ENCODE assay signal across 31 cellular contexts in the genomic region with DNA sequence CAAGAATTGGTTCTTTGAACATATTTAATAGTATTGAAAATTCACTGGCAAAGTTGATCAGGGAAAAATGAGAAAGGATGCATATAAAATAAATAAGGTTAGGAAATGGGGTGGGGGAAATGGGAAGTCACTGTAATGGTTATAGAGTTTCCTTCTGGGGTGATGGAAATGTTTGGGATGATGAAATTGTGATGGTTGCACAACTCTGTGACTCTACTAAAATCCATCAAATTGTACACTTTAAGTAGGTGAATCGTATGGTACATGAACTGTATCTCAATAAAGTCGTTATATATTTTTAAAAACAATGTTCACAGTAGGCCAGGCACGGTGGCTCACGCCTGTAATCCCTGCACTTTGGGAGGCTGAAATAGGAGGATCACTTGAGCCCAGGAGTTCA. TPM values are rescaled to one million over a fixed set of nuclear protein-coding genes. Genes with fewer than 3 reads are reported as not detected.
"Had no signal": no experiment of that assay in that cellular context is flagged by ENCODE, and none has a peak within 500 bp of the region (broad histone marks: within the 10 kb centered on the region; RNA-seq: fewer than 3 reads in every experiment).

No MANE protein-coding gene starts in this region.

- ATAC-seq: activated CD8-positive, alpha-beta T cell treated with anti-CD3 and anti-CD28 coated beads for 36 hours; activated naive CD4-positive, alpha-beta T cell treated with anti-CD3 and anti-CD28 coated beads, Interleukin-2, amount 50 U/mL, for 72 hours; activated T-cell treated with anti-CD3 and anti-CD28 coated beads, Interleukin-2, amount 50 U/mL, for 4 hours; body of pancreas had no signal

- H3K27me3 ChIP-seq: adrenal gland, body of pancreas, MG63 had no signal

- H3K4me1 ChIP-seq: body of pancreas had no signal

- DNase-seq: activated CD4-positive, alpha-beta T cell treated with anti-CD3 and anti-CD28 coated beads, Interleukin-2, amount 10 ng/mL, durations not matched to agents 24 days and 14 days; activated CD4-positive, alpha-beta T cell treated with anti-CD3 and anti-CD28 coated beads, Interleukin-2, amount 50 U/mL, for 4 hours; activated CD8-positive, alpha-beta memory T cell treated with anti-CD3 and anti-CD28 coated beads, Interleukin-2, amount 50 U/mL, for 4 hours; activated CD8-positive, alpha-beta T cell treated with anti-CD3 and anti-CD28 coated beads for 36 hours; activated gamma-delta T cell treated with Interleukin-2 at 50 U/mL for 16 hours; activated naive CD4-positive, alpha-beta T cell treated with anti-CD3 and anti-CD28 coated beads for 36 hours; activated T-cell treated with anti-CD3 and anti-CD28 coated beads for 4 hours; activated T-cell treated with anti-CD3 and anti-CD28 coated beads, Interleukin-2, amount 50 U/mL, for 4 hours; adrenal gland; body of pancreas; central memory CD4-positive, alpha-beta T cell; Kasumi-1; KG1; MG63; NCI-H1048; NCI-H1436 treated with DMSO at 0.1 percent for 48 hours; NCI-H1694 treated with DMSO at 0.1 percent for 48 hours; NCI-H2029; NCI-H2107; NCI-H2171; NCI-H510A; NCI-H526; NCI-H748 treated with DMSO at 0.1 percent for 48 hours; NK-92 treated with Interleukin-12 subunit alpha and Interleukin-12 subunit beta, amount 100 ng/mL, for 24 hours; Right ventricle myocardium superior; SW 1271; T-helper 1 cell; T-helper 2 cell; T1000 had no signal

- H3K27me3 Mint-ChIP-seq: activated CD4-positive, alpha-beta T cell treated with anti-CD3 and anti-CD28 coated beads, Interleukin-2, amount 10 ng/mL, durations not matched to agents 24 days and 14 days; activated CD8-positive, alpha-beta T cell treated with anti-CD3 and anti-CD28 coated beads for 36 hours had no signal

- H3K4me3 ChIP-seq: adrenal gland, body of pancreas, MG63 had no signal

- H3K4me3 Mint-ChIP-seq: activated CD4-positive, alpha-beta T cell treated with anti-CD3 and anti-CD28 coated beads, Interleukin-2, amount 10 ng/mL, durations not matched to agents 24 days and 14 days; activated CD8-positive, alpha-beta T cell treated with anti-CD3 and anti-CD28 coated beads for 36 hours; activated naive CD4-positive, alpha-beta T cell treated with anti-CD3 and anti-CD28 coated beads for 36 hours; activated T-cell treated with anti-CD3 and anti-CD28 coated beads, Interleukin-2, amount 50 U/mL, for 4 hours; activated T-helper 1 cell treated with anti-CD3 and anti-CD28 coated beads, Interleukin-12 subunit alpha, Interleukin-12 subunit beta, Interleukin-2, Interleukin-4 antibody, amounts not matched to agents 30 ng/mL and 10 ng/mL and 1 ng/mL, durations not matched to agents 14 hours and 24 hours and 36 hours had no signal

- H3K27ac ChIP-seq: adrenal gland, body of pancreas had no signal

- H3K4me1 Mint-ChIP-seq: activated CD4-positive, alpha-beta T cell treated with anti-CD3 and anti-CD28 coated beads, Interleukin-2, amount 10 ng/mL, durations not matched to agents 24 days and 14 days had no signal

- H3K27ac Mint-ChIP-seq: activated CD4-positive, alpha-beta T cell treated with anti-CD3 and anti-CD28 coated beads, Interleukin-2, amount 10 ng/mL, durations not matched to agents 24 days and 14 days; activated CD8-positive, alpha-beta T cell treated with anti-CD3 and anti-CD28 coated beads for 36 hours; activated naive CD4-positive, alpha-beta T cell treated with anti-CD3 and anti-CD28 coated beads for 36 hours; activated naive CD4-positive, alpha-beta T cell treated with anti-CD3 and anti-CD28 coated beads, Interleukin-2, amount 50 U/mL, for 72 hours; activated T-helper 1 cell treated with anti-CD3 and anti-CD28 coated beads, Interleukin-12 subunit alpha, Interleukin-12 subunit beta, Interleukin-2, Interleukin-4 antibody, amounts not matched to agents 30 ng/mL and 10 ng/mL and 1 ng/mL, durations not matched to agents 14 hours and 24 hours and 36 hours had no signal

- H3K9me3 Mint-ChIP-seq: activated CD4-positive, alpha-beta T cell treated with anti-CD3 and anti-CD28 coated beads, Interleukin-2, amount 10 ng/mL, durations not matched to agents 24 days and 14 days; activated CD8-positive, alpha-beta T cell treated with anti-CD3 and anti-CD28 coated beads for 36 hours; activated naive CD4-positive, alpha-beta T cell treated with anti-CD3 and anti-CD28 coated beads for 36 hours; activated naive CD4-positive, alpha-beta T cell treated with anti-CD3 and anti-CD28 coated beads, Interleukin-2, amount 50 U/mL, for 72 hours; activated T-cell treated with anti-CD3 and anti-CD28 coated beads, Interleukin-2, amount 50 U/mL, for 4 hours; activated T-helper 1 cell treated with anti-CD3 and anti-CD28 coated beads, Interleukin-12 subunit alpha, Interleukin-12 subunit beta, Interleukin-2, Interleukin-4 antibody, amounts not matched to agents 30 ng/mL and 10 ng/mL and 1 ng/mL, durations not matched to agents 14 hours and 24 hours and 36 hours had no signal

- H3K9me3 ChIP-seq: adrenal gland, body of pancreas, MG63 had no signal

RNA-seq across cellular contexts. Expression of a gene that starts 56.4 kb away (rescaled TPM):
- total RNA-seq: body of pancreas, Right ventricle myocardium superior had no signal
- polyA plus RNA-seq: adrenal gland had no signal
